ENCODE assay signal across 1 cellular context in genomic region chr9:99824378-99825157, GRCh38.
TF ChIP-seq lines count a peak whose summit lies in the region.

No MANE protein-coding gene starts in this region.

TF ChIP-seq in GM12878, 131 proteins besides CTCF, POLR2A, EP300 and RAD21 (continued from another document):
- TF ChIP-seq PRDM15 (CRISPR knock-in tag; IDR thresholded peaks at IDR 0.05) (no peak), RB1 (IDR thresholded peaks at IDR 0.05; ENCODE audit: borderline replicate concordance) (0 out of 2 replicates have a peak, but pooled peaks have one; percentile 37), IKZF2 (IDR thresholded peaks at IDR 0.05) (peak in 1 of 2 experiments; percentile 64; a peak in 3 of 4 replicates), RFX5 (IDR thresholded peaks at IDR 0.05; ENCODE audit: low read depth, low read length) (no peak), JUND (IDR thresholded peaks at IDR 0.05; ENCODE audit: low read depth, low read length) (no peak), GATAD2B (conservative IDR thresholded peaks at IDR 0.05; ENCODE audit: low read depth) (peak; percentile 68), BMI1 (IDR thresholded peaks at IDR 0.05; ENCODE audit: borderline replicate concordance) (no peak), BCLAF1 (IDR thresholded peaks at IDR 0.05) (no peak), ZNF24 (IDR thresholded peaks at IDR 0.05) (no peak), HDGF (IDR thresholded peaks at IDR 0.05) (0 out of 2 replicates have a peak, but pooled peaks have one; percentile 33), PAX5 (IDR thresholded peaks at IDR 0.05; ENCODE audit: borderline replicate concordance, low read depth, low read length) (no peak), PML (IDR thresholded peaks at IDR 0.05; ENCODE audit: low read length) (no peak), SREBF1 (IDR thresholded peaks at IDR 0.05; ENCODE audit: low read length) (no peak), CREB1 (IDR thresholded peaks at IDR 0.05; ENCODE audit: low read depth) (no peak), SREBF2 (IDR thresholded peaks at IDR 0.05; ENCODE audit: low read length) (no peak), POLR2AphosphoS5 (IDR thresholded peaks at IDR 0.05; ENCODE audit: low read length) (no peak), ETV6 (conservative IDR thresholded peaks at IDR 0.05 in 1 of 2, IDR thresholded peaks at IDR 0.05 in 1 of 2; ENCODE audit: borderline replicate concordance in 1 of 2, low read depth in 1 of 2) (no peak), RBBP5 (conservative IDR thresholded peaks at IDR 0.05) (no peak), RAD51 (IDR thresholded peaks at IDR 0.05) (no peak), YBX1 (IDR thresholded peaks at IDR 0.05) (no peak), SMC3 (IDR thresholded peaks at IDR 0.05; ENCODE audit: borderline replicate concordance, low read length) (peak; percentile 48; the same call in 1 of the 2 replicates), ZNF687 (IDR thresholded peaks at IDR 0.05) (0 out of 2 replicates have a peak, but pooled peaks have one; percentile 28), KLF5 (IDR thresholded peaks at IDR 0.05; ENCODE audit: partially characterized antibody) (no peak), LARP7 (IDR thresholded peaks at IDR 0.05) (peak; percentile 73), TBL1XR1 (IDR thresholded peaks at IDR 0.05; ENCODE audit: low read depth, low read length) (no peak), SIN3A (IDR thresholded peaks at IDR 0.05; ENCODE audit: low read depth, low read length) (no peak), SP1 (IDR thresholded peaks at IDR 0.05; ENCODE audit: low read depth, low read length) (no peak), IRF4 (IDR thresholded peaks at IDR 0.05; ENCODE audit: low read depth, low read length) (no peak), CREM (IDR thresholded peaks at IDR 0.05; ENCODE audit: low read depth) (no peak; the same call in 1 of the 2 replicates), ZZZ3 (IDR thresholded peaks at IDR 0.05; ENCODE audit: control insufficient read depth, insufficient read length, low read depth) (no peak), REST (IDR thresholded peaks at IDR 0.05; ENCODE audit: low read depth, low read length) (no peak), RELB (IDR thresholded peaks at IDR 0.05; ENCODE audit: low read depth) (0 out of 2 replicates have a peak, but pooled peaks have one; percentile 12), USF2 (IDR thresholded peaks at IDR 0.05; ENCODE audit: borderline replicate concordance, low read depth, low read length) (no peak), NFXL1 (IDR thresholded peaks at IDR 0.05; ENCODE audit: borderline replicate concordance) (no peak), POU2F2 (IDR thresholded peaks at IDR 0.05; ENCODE audit: borderline replicate concordance, low read depth, low read length) (no peak), ATF2 (IDR thresholded peaks at IDR 0.05; ENCODE audit: low read length) (no peak), TARDBP (IDR thresholded peaks at IDR 0.05; ENCODE audit: borderline replicate concordance) (no peak), BRCA1 (IDR thresholded peaks at IDR 0.05; ENCODE audit: low read depth, low read length) (no peak), NR2C2 (IDR thresholded peaks at IDR 0.05; ENCODE audit: borderline replicate concordance, control insufficient read depth, insufficient read length, low read depth) (no peak), NKRF (conservative IDR thresholded peaks at IDR 0.05) (no peak), KDM1A (IDR thresholded peaks at IDR 0.05; ENCODE audit: borderline replicate concordance) (no peak), ZSCAN29 (IDR thresholded peaks at IDR 0.05) (no peak), SPI1 (IDR thresholded peaks at IDR 0.05; ENCODE audit: borderline replicate concordance, insufficient read depth, low read depth, low read length) (no peak), IKZF1 (conservative IDR thresholded peaks at IDR 0.05) (peak; percentile 76), MTA2 (IDR thresholded peaks at IDR 0.05; ENCODE audit: low read depth) (no peak)
